12 cellular contexts compared by ENCODE assay signal in the genomic region with DNA sequence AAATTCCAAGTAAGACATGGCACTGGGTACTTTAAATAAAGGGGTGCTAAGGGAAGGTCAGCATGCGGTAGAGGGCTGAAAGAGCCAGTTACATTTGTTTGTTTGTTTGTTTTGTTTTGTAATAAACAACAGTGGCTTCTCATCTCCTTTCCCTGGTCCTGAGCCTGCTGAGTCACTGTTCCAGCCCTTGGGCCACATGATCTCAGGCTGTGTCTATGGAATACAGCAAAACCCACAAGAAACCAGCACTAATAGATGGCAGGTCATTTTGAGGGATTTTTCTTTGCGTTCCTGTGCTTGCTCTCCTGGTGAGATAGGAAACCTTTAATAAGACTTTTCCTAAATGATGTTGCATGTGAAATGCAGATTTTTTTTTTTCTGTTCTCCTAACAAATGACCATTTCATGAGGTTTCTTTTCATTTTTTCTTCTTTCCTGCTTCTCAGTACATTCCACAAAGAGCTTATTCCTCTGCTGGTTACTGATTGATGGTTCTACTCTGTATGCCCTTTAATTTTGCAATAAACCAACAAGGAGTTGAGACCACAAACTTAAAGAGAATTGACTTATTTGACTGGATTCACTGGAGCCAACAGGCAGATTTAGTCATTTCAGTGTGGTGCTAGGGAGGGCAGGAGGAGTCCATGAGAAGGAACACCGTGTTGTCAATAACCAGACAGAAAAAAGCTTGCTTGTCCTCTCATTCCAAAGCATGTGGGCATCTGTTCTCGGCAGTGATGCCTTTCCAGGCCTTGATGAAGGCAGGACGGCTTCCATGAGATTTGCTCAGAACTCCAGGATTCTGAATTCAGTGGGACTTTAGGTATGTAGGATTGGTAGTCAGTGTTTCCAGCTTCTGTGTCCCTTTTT.
DNase-seq lines count a peak whose midpoint lies in the region; ATAC-seq, FAIRE-seq and TF ChIP-seq lines count a peak whose summit lies in the region.
"Had no signal": no experiment of that assay in that cellular context is flagged by ENCODE, and none has a peak within 500 bp of the region (broad histone marks: within the 10 kb centered on the region; RNA-seq: fewer than 3 reads in every experiment).

No MANE protein-coding gene starts in this region.

- DNase-seq in Caki2 (ENCODE audit: low read depth): peak; percentile 35
- peak; percentile 59 for DNase-seq in LHCN-M2 (ENCODE audit: low read depth)
- DNase-seq in bronchial epithelial cell (ENCODE audit: low read depth): peak; percentile 63
- no peak for DNase-seq in nephron progenitor cell
- no peak for DNase-seq in activated CD8-positive, alpha-beta memory T cell treated with anti-CD3 and anti-CD28 coated beads, Interleukin-2, amount 50 U/mL, for 48 hours
- DNase-seq in SHP77 (lab: John Stamatoyannopoulos, UW): no peak
- no peak for DNase-seq in NCI-H1694 (lab: John Stamatoyannopoulos, UW)
- DNase-seq: activated CD4-positive, alpha-beta T cell treated with anti-CD3 and anti-CD28 coated beads, Interleukin-2, amount 50 U/mL, for 4 hours; GDM1; NCI-H1930 had no signal

- no peaks in the 10 kb centered on the region for H3K36me3 ChIP-seq in bronchial epithelial cell (ENCODE audit: control insufficient read depth, insufficient read depth, low read length)

- TF ChIP-seq CTCF in bronchial epithelial cell (IDR thresholded peaks at IDR 0.05; ENCODE audit: insufficient read depth, low read length, severe bottlenecking) (no peak), nephron progenitor cell (IDR thresholded peaks at IDR 0.05) (no peak)

- peaks cover 73% of the 10 kb centered on the region for H3K4me1 Mint-ChIP-seq in nephron progenitor cell

- in situ Hi-C loops in Caki2 (cut with HindIII; ENCODE audit: low pct_unique_long_range_greater_than_20kb, low sequenced_read_pairs): no loop called here

- peak overlapping the region; percentile 57 for H3K27ac Mint-ChIP-seq in nephron progenitor cell

- H3K27me3 ChIP-seq in bronchial epithelial cell (ENCODE audit: control insufficient read depth, insufficient read depth, low read length): no peaks in the 10 kb centered on the region

- ATAC-seq in GM18909 (IDR thresholded peaks at IDR 0.05; ENCODE audit: poor library complexity, unreplicated experiment): no peak

- H3K9me3 Mint-ChIP-seq in nephron progenitor cell: no peaks in the 10 kb centered on the region

- no peak overlapping the region for H3K4me3 Mint-ChIP-seq in nephron progenitor cell

- no peak for FAIRE-seq in bronchial epithelial cell (lab: Jason Lieb, UNC)
- FAIRE-seq: frontal cortex had no signal

- peaks cover 2% of the 10 kb centered on the region for H3K27me3 Mint-ChIP-seq in nephron progenitor cell (ENCODE audit: low read depth, poor library complexity)

- no peak overlapping the region for H3K4me3 ChIP-seq in bronchial epithelial cell (ENCODE audit: low read depth, low read length)

- H3K36me3 Mint-ChIP-seq in nephron progenitor cell (ENCODE audit: low read depth): no peaks in the 10 kb centered on the region

Comparison
In these comparisons a context has a peak if more than half of its experiments do, and no peak if none do; other contexts are left out.
1. DNase-seq: peak in Caki2 (single experiment), LHCN-M2 (single experiment) and bronchial epithelial cell (single experiment); none in nephron progenitor cell (single experiment), activated CD8-positive, alpha-beta memory T cell treated with anti-CD3 and anti-CD28 coated beads, Interleukin-2, amount 50 U/mL, for 48 hours (single experiment), SHP77 (0 of 2) and NCI-H1694 (single experiment).